ENCODE assay signal across 21 cellular contexts in genomic region chr17:21595086-21595485, GRCh38.
DNase-seq lines count a peak whose midpoint lies in the region; ATAC-seq, FAIRE-seq and TF ChIP-seq lines count a peak whose summit lies in the region.
"Had no signal": no experiment of that assay in that cellular context is flagged by ENCODE, and none has a peak within 500 bp of the region (broad histone marks: within the 10 kb centered on the region; RNA-seq: fewer than 3 reads in every experiment).

No MANE protein-coding gene starts in this region.

- H3K9me3 ChIP-seq in HepG2 (ENCODE audit: low read length) (no peaks in the 10 kb centered on the region), mucosa of descending colon (no peaks in the 10 kb centered on the region), upper lobe of left lung (no peaks in the 10 kb centered on the region), right cardiac atrium (ENCODE audit: control insufficient read depth, low read length) (no peaks in the 10 kb centered on the region)

- no peaks in the 10 kb centered on the region for H3K79me2 ChIP-seq in HepG2 (ENCODE audit: insufficient read depth, low read length)

- no peak overlapping the region for H2AFZ ChIP-seq in HepG2 (ENCODE audit: low read length)
- H2AFZ ChIP-seq: GM23248 had no signal

- no TSS peak for BruUV-seq in HepG2 (replicated peaks; lab: Mats Ljungman, UMichigan)

- 3% methylated on average over 1 of the region's 1 CpG for WGBS in HepG2 (ENCODE audit: low lambda C conversion rate)
- WGBS in upper lobe of left lung, 2 donors: 68 to 80% methylated on average over 1 of the region's 1 CpG
- WGBS in right cardiac atrium: 78% methylated on average over 1 of the region's 1 CpG

- no peak for TF ChIP-seq RAD21 in HepG2 (CRISPR knock-in tag; IDR thresholded peaks at IDR 0.05)

- POLR2A ChIA-PET in HepG2 (lab: Yijun Ruan, JAX): no interaction called here

- in situ Hi-C loops in HepG2 (cut with HindIII; ENCODE audit: extremely low pct_ligation_motif_present, low pct_unique_long_range_greater_than_20kb): no loop called here

- H3K4me3 ChIP-seq in HepG2 (replicated peaks in 1 of 3; ENCODE audit: insufficient read depth in 1 of 3, low read depth in 2 of 3, low read length in 3 of 3): no peak overlapping the region
- H3K4me3 ChIP-seq in mucosa of descending colon: no peak overlapping the region
- H3K4me3 ChIP-seq in upper lobe of left lung: no peak overlapping the region
- no peak overlapping the region for H3K4me3 ChIP-seq in right cardiac atrium (ENCODE audit: low read length)
- H3K4me3 ChIP-seq: GM23248 had no signal

- TF ChIP-seq POLR2A in HepG2 (IDR thresholded peaks at IDR 0.05; ENCODE audit: insufficient read depth in 1 of 2, low read depth in 2 of 2, low read length in 2 of 2) (no peak), upper lobe of left lung (IDR thresholded peaks at IDR 0.05) (no peak)

- H4K20me1 ChIP-seq in HepG2 (ENCODE audit: insufficient read depth, low read length): no peaks in the 10 kb centered on the region

- intact Hi-C loops in HepG2 (cut with micrococcal nuclease; ENCODE audit: unreplicated experiment): no loop called here
- intact Hi-C loops in mucosa of descending colon (cut with DNase I, micrococcal nuclease): no loop called here
- intact Hi-C loops in right cardiac atrium (cut with DNase I): no loop called here

- H3K4me1 ChIP-seq in HepG2 (ENCODE audit: insufficient read depth, low read length): peaks cover 6% of the 10 kb centered on the region
- H3K4me1 ChIP-seq in mucosa of descending colon (ENCODE audit: low read depth): no peaks in the 10 kb centered on the region
- no peaks in the 10 kb centered on the region for H3K4me1 ChIP-seq in upper lobe of left lung
- H3K4me1 ChIP-seq in right cardiac atrium (ENCODE audit: control insufficient read depth, insufficient read depth, low read length): no peaks in the 10 kb centered on the region

- no peak overlapping the region for H3K4me2 ChIP-seq in HepG2 (ENCODE audit: low read depth, low read length)

- no peak for DNase-seq in HTR-8/SVneo (ENCODE audit: insufficient read length, low spot score)
- DNase-seq in HepG2 (ENCODE audit: low spot score): peak; percentile 9
- no peak for DNase-seq in mucosa of descending colon
- DNase-seq in EL: no peak
- DNase-seq in upper lobe of left lung: no peak
- no peak for DNase-seq in right cardiac atrium
- DNase-seq: 8988T; C1 segment of cervical spinal cord; Calu3; CD4-positive, alpha-beta memory T cell; COR-L47; DMS53; DMS79 treated with DMSO at 0.1 percent for 48 hours; GM23248; H7; HCEC 1CT had no signal

- no peak overlapping the region for H3K9ac ChIP-seq in HepG2 (ENCODE audit: insufficient read depth, low read depth, low read length)
- H3K9ac ChIP-seq: GM23248 had no signal

- no peak for ATAC-seq in HepG2
- peak; percentile 80 for ATAC-seq in mucosa of descending colon
- ATAC-seq in upper lobe of left lung (ENCODE audit: low FRiP score in 2 of 2): no peak
- ATAC-seq in right cardiac atrium: no peak
- ATAC-seq in GM19324 (IDR thresholded peaks at IDR 0.05; ENCODE audit: low FRiP score, unreplicated experiment): no peak

- FAIRE-seq in HTR-8/SVneo (lab: Jason Lieb, UNC) (peak; percentile 38), islet of Langerhans (lab: Jason Lieb, UNC) (peak; percentile 24), HepG2 (lab: Jason Lieb, UNC) (no peak)
- FAIRE-seq: G401.6, GM12892, H1 had no signal

- H3K36me3 ChIP-seq in HepG2 (replicated peaks in 1 of 2; ENCODE audit: control insufficient read depth in 1 of 2, insufficient read depth in 2 of 2, low read length in 2 of 2) (no peaks in the 10 kb centered on the region), mucosa of descending colon (ENCODE audit: low read depth) (no peaks in the 10 kb centered on the region), upper lobe of left lung (no peaks in the 10 kb centered on the region)

- H3K27me3 ChIP-seq in HepG2 (ENCODE audit: control insufficient read depth in 1 of 2, insufficient read depth in 2 of 2, low read length in 2 of 2) (no peaks in the 10 kb centered on the region; a peak in 2 of 5 replicates), upper lobe of left lung (no peaks in the 10 kb centered on the region), right cardiac atrium (ENCODE audit: control insufficient read depth, insufficient read depth) (no peaks in the 10 kb centered on the region)

- no peak for TF ChIP-seq EP300 in HepG2 (IDR thresholded peaks at IDR 0.05; ENCODE audit: low read depth in 2 of 2, low read length in 2 of 2)
- TF ChIP-seq EP300 in HepG2 (CRISPR knock-in tag; IDR thresholded peaks at IDR 0.05; ENCODE audit: borderline replicate concordance): no peak
- TF ChIP-seq EP300 in upper lobe of left lung (IDR thresholded peaks at IDR 0.05): no peak

- TF ChIP-seq CTCF in HepG2 (CRISPR knock-in tag; IDR thresholded peaks at IDR 0.05) (no peak), mucosa of descending colon (IDR thresholded peaks at IDR 0.05) (no peak), upper lobe of left lung (IDR thresholded peaks at IDR 0.05) (no peak)

- CTCF ChIA-PET in HepG2 (lab: Yijun Ruan, JAX; ENCODE audit: low intra/inter-chr PET ratio, low total read pairs): no interaction called here

- H3K27ac ChIP-seq in HepG2 (ENCODE audit: extremely low read length, insufficient read depth, low read length) (no peak overlapping the region), upper lobe of left lung (no peak overlapping the region), right cardiac atrium (ENCODE audit: low read length) (no peak overlapping the region)
- H3K27ac ChIP-seq: GM23248 had no signal

TF ChIP-seq in HepG2, 621 proteins besides CTCF, POLR2A, EP300 and RAD21:
- TF ChIP-seq ZBTB40 (IDR thresholded peaks at IDR 0.05) (no peak), ZBTB40 (CRISPR knock-in tag; IDR thresholded peaks at IDR 0.05) (no peak), KLF11 (CRISPR knock-in tag; IDR thresholded peaks at IDR 0.05) (no peak), ZSCAN31 (CRISPR knock-in tag; IDR thresholded peaks at IDR 0.05; ENCODE audit: low read depth) (no peak)
TF ChIP-seq in HepG2: peak in this region for 0.
